Comparison of ENCODE assay signal across 8 cellular contexts in genomic region chr20:62373631-62374179, GRCh38. TPM values are rescaled to one million over a fixed set of nuclear protein-coding genes. Genes with fewer than 3 reads are reported as not detected.
A peak's percentile ranks its signal among the peaks of the same experiment; 100 is the strongest.
DNase-seq lines count a peak whose midpoint lies in the region; ATAC-seq, FAIRE-seq and TF ChIP-seq lines count a peak whose summit lies in the region.
"Not testable (repeated sequence)": the region's sequence is repeated elsewhere in the genome, so short reads cannot be mapped to it uniquely, and the experiment has no call there.
"Had no signal": no experiment of that assay in that cellular context is flagged by ENCODE, and none has a peak within 500 bp of the region (broad histone marks: within the 10 kb centered on the region; RNA-seq: fewer than 3 reads in every experiment).

No MANE protein-coding gene starts in this region.

- TF ChIP-seq EP300 in K562 (IDR thresholded peaks at IDR 0.05; ENCODE audit: low read length); gastroesophageal sphincter (IDR thresholded peaks at IDR 0.05): not testable (repeated sequence)

- not testable (repeated sequence) for H3K9ac ChIP-seq in IMR-90 (ENCODE audit: low read depth, low read length)
- H3K9ac ChIP-seq in K562 (ENCODE audit: insufficient read depth in 1 of 2, low read depth in 2 of 2, low read length in 2 of 2) = peak overlapping the region in 1 of 2 experiments; percentile 45; a peak in 1 of 4 replicates
- H3K9ac ChIP-seq in stomach smooth muscle (ENCODE audit: low read length in 2 of 2) = peak overlapping the region; percentile 29 to 39

- H3K27me3 Mint-ChIP-seq in nephron (ENCODE audit: low read depth) = not testable (repeated sequence)

- not testable (repeated sequence) for H3K9me3 Mint-ChIP-seq in nephron

- not testable (repeated sequence) for H3K56ac ChIP-seq in IMR-90 (ENCODE audit: extremely low read depth, insufficient read depth, low read length)

- H3K18ac ChIP-seq in IMR-90 (ENCODE audit: low read depth, low read length) = not testable (repeated sequence)

- not testable (repeated sequence) for H3K36me3 Mint-ChIP-seq in nephron (ENCODE audit: low read depth)

- H3K4me2 ChIP-seq in IMR-90 (ENCODE audit: low read depth, low read length); K562 (ENCODE audit: insufficient read depth, low read length): not testable (repeated sequence)

- not testable (repeated sequence) for H3K79me2 ChIP-seq in K562 (ENCODE audit: control insufficient read depth, insufficient read depth, low read length)

- not testable (repeated sequence) for H2BK120ac ChIP-seq in IMR-90 (ENCODE audit: low read depth, low read length)

- not testable (repeated sequence) for TF ChIP-seq POLR2A in IMR-90 (IDR thresholded peaks at IDR 0.05; ENCODE audit: low read depth, low read length); K562 (conservative IDR thresholded peaks at IDR 0.05); gastroesophageal sphincter (IDR thresholded peaks at IDR 0.05)

- in situ Hi-C loops in IMR-90 (cut with MboI; ENCODE audit: low sequenced_read_pairs); K562 (cut with MboI): not testable (repeated sequence)

- dilution Hi-C loops in IMR-90 (cut with HindIII; ENCODE audit: low sequenced_read_pairs, unreplicated experiment) = not testable (repeated sequence)

- CTCF ChIA-PET in IMR-90 (lab: Yijun Ruan, JAX) = interaction anchor here (0.9 to 1.8 kb wide), 3 partner anchors 8 to 9 kb away, joined by 3 to 6 read pairs (median 4); no protein-coding TSS in a partner anchor
- CTCF ChIA-PET in K562 (lab: Yijun Ruan, JAX; ENCODE audit: low intra/inter-chr PET ratio) = not testable (repeated sequence)

- H2BK20ac ChIP-seq in IMR-90 (ENCODE audit: low read depth, low read length) = not testable (repeated sequence)

- peaks cover 44% of the 10 kb centered on the region for H3K4me1 ChIP-seq in IMR-90 (ENCODE audit: control insufficient read depth, insufficient read depth, low read length)
- peaks cover 16 to 86% of the 10 kb centered on the region in 2 experiments for H3K4me1 ChIP-seq in K562 (replicated peaks in 1 of 2; ENCODE audit: control insufficient read depth in 2 of 2, insufficient read depth in 2 of 2, low read length in 2 of 2)
- H3K4me1 ChIP-seq in gastroesophageal sphincter = peaks cover 9 to 93% (median 71%) of the 10 kb centered on the region in 3 donors
- peaks cover 93% of the 10 kb centered on the region for H3K4me1 ChIP-seq in stomach smooth muscle (ENCODE audit: control insufficient read depth, insufficient read depth, low read length)

- H3K4me1 Mint-ChIP-seq in nephron = peaks cover 39% of the 10 kb centered on the region

- H4K20me1 ChIP-seq in IMR-90 (ENCODE audit: insufficient read depth, low read length); K562 (replicated peaks; ENCODE audit: control insufficient read depth, insufficient read depth, low read length): not testable (repeated sequence)

- H3K14ac ChIP-seq in IMR-90 (replicated peaks; ENCODE audit: low read depth, low read length) = not testable (repeated sequence)

- H2BK15ac ChIP-seq in IMR-90 (ENCODE audit: low read depth, low read length) = not testable (repeated sequence)

- peak overlapping the region; percentile 52; the same call in 1 of the 2 replicates for H3K4ac ChIP-seq in IMR-90 (ENCODE audit: low read depth, low read length)

- not testable (repeated sequence) for H3K9me3 ChIP-seq in IMR-90 (ENCODE audit: control insufficient read depth, insufficient read depth, low read length); K562 (replicated peaks; ENCODE audit: control insufficient read depth, insufficient read depth, low read depth, low read length); gastroesophageal sphincter; stomach smooth muscle (ENCODE audit: control insufficient read depth in 2 of 2, low read length in 2 of 2)

- not testable (repeated sequence) for TF ChIP-seq CTCF in IMR-90 (conservative IDR thresholded peaks at IDR 0.05; ENCODE audit: low read depth, low read length); K562 (IDR thresholded peaks at IDR 0.05 in 2 of 3, conservative IDR thresholded peaks at IDR 0.05 in 1 of 3; ENCODE audit: insufficient read depth in 2 of 3, low read depth in 1 of 3, low read length in 3 of 3); gastroesophageal sphincter (IDR thresholded peaks at IDR 0.05); nephron (IDR thresholded peaks at IDR 0.05; ENCODE audit: unreplicated experiment in 3 of 3)

- H3K4me3 ChIP-seq in IMR-90 (ENCODE audit: insufficient read depth, low read depth, low read length); K562; gastroesophageal sphincter; stomach smooth muscle (ENCODE audit: low read length in 2 of 2): not testable (repeated sequence)

- H3K27me3 ChIP-seq in IMR-90 (ENCODE audit: control insufficient read depth, insufficient read depth, low read length); K562 (ENCODE audit: control insufficient read depth in 2 of 2, insufficient read depth in 2 of 2, low read length in 2 of 2); gastroesophageal sphincter; stomach smooth muscle (ENCODE audit: control insufficient read depth in 1 of 2, insufficient read depth in 2 of 2, low read length in 2 of 2): not testable (repeated sequence)

- BruUV-seq in IMR-90 (replicated peaks; lab: Mats Ljungman, UMichigan); K562 (replicated peaks; lab: Mats Ljungman, UMichigan): not testable (repeated sequence)

- ATAC-seq in IMR-90 (ENCODE audit: low read depth); K562; gastroesophageal sphincter: not testable (repeated sequence)

- H2BK5ac ChIP-seq in IMR-90 (ENCODE audit: low read depth, low read length, poor library complexity, severe bottlenecking) = not testable (repeated sequence)

- WGBS in IMR-90 (ENCODE audit: extremely low coverage in 2 of 2, insufficient read length in 1 of 2), 2 experiments = 86% methylated on average over 15 of the region's 40 CpGs; no CpG with 5 or more reads in 1 of the 2 experiments
- 82% methylated on average over 20 of the region's 40 CpGs for WGBS in K562 (ENCODE audit: insufficient coverage, low coverage, missing lambda C conversion rate)
- WGBS in gastroesophageal sphincter (ENCODE audit: low coverage in 1 of 2), 2 donors = no CpG with 5 or more reads among the region's 40 CpGs

- peak overlapping the region; percentile 87 to 92 (median 89) for H3K27ac Mint-ChIP-seq in nephron

- peaks cover 13% of the 10 kb centered on the region; the same call in 1 of the 2 replicates for H3K9me1 ChIP-seq in IMR-90 (ENCODE audit: insufficient read depth, low read length)
- H3K9me1 ChIP-seq in K562 (ENCODE audit: control insufficient read depth, insufficient read depth, low read length) = not testable (repeated sequence)

- 0 out of 2 replicates have a peak overlapping the region, but pooled peaks have one; percentile 8 for H2AK5ac ChIP-seq in IMR-90 (ENCODE audit: low read depth, low read length)

- not testable (repeated sequence) for H3K36me3 ChIP-seq in IMR-90 (ENCODE audit: control insufficient read depth, insufficient read depth, low read length); K562 (ENCODE audit: control insufficient read depth, insufficient read depth, low read length); gastroesophageal sphincter; stomach smooth muscle (ENCODE audit: control insufficient read depth in 2 of 2, insufficient read depth in 2 of 2, low read length in 2 of 2)

- not testable (repeated sequence) for H4K8ac ChIP-seq in IMR-90 (ENCODE audit: low read depth in 2 of 2, low read length in 2 of 2)

- intact Hi-C loops in IMR-90 (cut with micrococcal nuclease) = loop anchor here (2.0 kb wide), 1 partner anchor 71 kb away; the partner anchor contains the start of gene ADRM1
- intact Hi-C loops in K562 (cut with micrococcal nuclease) = not testable (repeated sequence)

- POLR2A ChIA-PET in IMR-90 (lab: Charles Lee; ENCODE audit: unreplicated experiment) = not testable (repeated sequence)
- POLR2A ChIA-PET in K562 (lab: Yijun Ruan, JAX) = interaction anchor here (0.6 kb wide), 1 partner anchor 33 kb away, joined by 3 read pairs; the partner anchor contains the start of gene CABLES2

- not testable (repeated sequence) for H3K79me1 ChIP-seq in IMR-90 (ENCODE audit: low read depth in 1 of 2, low read length in 2 of 2)

- H4K91ac ChIP-seq in IMR-90 (ENCODE audit: insufficient read depth, low read depth, low read length) = not testable (repeated sequence)

- H2AK9ac ChIP-seq in IMR-90 (replicated peaks; ENCODE audit: low read depth, low read length, poor library complexity) = peak overlapping the region; percentile 82

- not testable (repeated sequence) for H3K23ac ChIP-seq in IMR-90 (ENCODE audit: low read depth, low read length)

- TF ChIP-seq RAD21 in IMR-90 (IDR thresholded peaks at IDR 0.05; ENCODE audit: low read length); K562 (CRISPR knock-in tag; conservative IDR thresholded peaks at IDR 0.05 in 1 of 2, IDR thresholded peaks at IDR 0.05 in 1 of 2): not testable (repeated sequence)

- H4K5ac ChIP-seq in IMR-90 (ENCODE audit: low read depth, low read length) = not testable (repeated sequence)

- H2AFZ ChIP-seq in IMR-90 (replicated peaks; ENCODE audit: low read length, poor library complexity) = peak overlapping the region; percentile 14
- not testable (repeated sequence) for H2AFZ ChIP-seq in K562 (ENCODE audit: low read depth, low read length)

- FAIRE-seq in K562 (lab: Jason Lieb, UNC) = not testable (repeated sequence)

- H3K27ac ChIP-seq in IMR-90 (ENCODE audit: insufficient read depth, low read length); K562 (ENCODE audit: extremely low read depth, low read depth, low read length): not testable (repeated sequence)
- H3K27ac ChIP-seq in gastroesophageal sphincter = peak overlapping the region; percentile 46 to 90 (median 84)
- peak overlapping the region; percentile 99 for H3K27ac ChIP-seq in stomach smooth muscle (ENCODE audit: low read length)

- H3K4me3 Mint-ChIP-seq in nephron = not testable (repeated sequence)

- DNase-seq in IMR-90; K562 (ENCODE audit: extremely low read depth in 1 of 4, low spot score in 3 of 4): not testable (repeated sequence)

RNA-seq across cellular contexts. Expression of gene LAMA5, which starts 6.6 kb away (rescaled TPM):
- 0.56 and 0.90 TPM in 2 replicates for total RNA-seq in IMR-90 (2012; rRNA removed)
- polyA plus RNA-seq in IMR-90 (2012; rRNA removed) = 7.3 and 11.4 TPM in 2 replicates
- 15.0 and 17.8 TPM in 2 replicates for polyA plus RNA-seq in IMR-90 (2012; cell fraction: cytosol; rRNA removed)
- 27.9 and 77.8 TPM in 2 replicates for polyA plus RNA-seq in IMR-90 (2012; cell fraction: nucleus; rRNA removed; ENCODE audit: low replicate concordance)
- 218 and 612 TPM in 2 replicates for total RNA-seq in K562 (2011; cell fraction: chromatin; rRNA removed; ENCODE audit: low replicate concordance)
- total RNA-seq in K562 (2011; cell fraction: nucleolus; rRNA removed) = 256 and 378 TPM in 2 replicates
- 206 and 238 TPM in 2 replicates for total RNA-seq in K562 (2011; cell fraction: nucleoplasm; rRNA removed)
- total RNA-seq in K562 (2014; rRNA removed) = 26.4 and 38.3 TPM in 2 replicates
- total RNA-seq in K562 (2014; rRNA removed; fragmentation: Illumina TruSeq; extraction: Trizol) = 2.2 and 3.2 TPM in 2 replicates
- 11.3 and 11.7 TPM in 2 replicates for total RNA-seq in K562 (2015; rRNA removed; fragmentation: Illumina TruSeq; extraction: Trizol)
- total RNA-seq in K562 (2021) = 86.4 and 101 TPM in 2 replicates
- polyA plus RNA-seq in K562 (2011; rRNA removed) = 4.4 and 10.0 TPM in 2 replicates
- 3.9 and 11.1 TPM in 2 replicates for polyA plus RNA-seq in K562 (2011; cell fraction: cytosol; rRNA removed)
- polyA plus RNA-seq in K562 (2011; cell fraction: nucleus; rRNA removed) = 130 and 166 TPM in 2 replicates
- polyA plus RNA-seq in K562 (2012) = 49.7 and 63.1 TPM in 2 replicates
- 7.8 and 20.0 TPM in 2 replicates for polyA plus RNA-seq in K562 (2014; fragmentation: Illumina TruSeq; extraction: Trizol)
- under 1 TPM; 0.31 to 0.48 TPM for polyA plus RNA-seq in K562 (2014; fragmentation: Nextera tagmentation; extraction: Ambion mirVana)
- polyA plus RNA-seq in K562 (2014; rRNA removed) = 60.2 and 67.3 TPM in 2 replicates
- 1.5 and 1.9 TPM in 2 replicates for polyA minus RNA-seq in K562 (2011; rRNA and poly(A)+ RNA removed)
- polyA minus RNA-seq in K562 (2011; cell fraction: cytosol; rRNA and poly(A)+ RNA removed) = 11.0 and 21.3 TPM in 2 replicates
- 33.7 and 42.1 TPM in 2 replicates for polyA minus RNA-seq in K562 (2011; cell fraction: nucleus; rRNA and poly(A)+ RNA removed)
- 100 to 1,000 TPM in 3 of 4 donors, 10 to 100 TPM in 1; 58.6 to 259 (median 172) TPM for total RNA-seq in gastroesophageal sphincter

RNA-seq across cellular contexts. Expression of gene RPS21, which starts 13.2 kb away (rescaled TPM):
- total RNA-seq in IMR-90 (2012; rRNA removed) = 2,710 and 3,846 TPM in 2 replicates
- polyA plus RNA-seq in IMR-90 (2012; rRNA removed) = 4,298 and 4,766 TPM in 2 replicates
- 31,826 and 47,741 TPM in 2 replicates for polyA plus RNA-seq in IMR-90 (2012; cell fraction: cytosol; rRNA removed)
- polyA plus RNA-seq in IMR-90 (2012; cell fraction: nucleus; rRNA removed; ENCODE audit: low replicate concordance) = 3,277 and 3,813 TPM in 2 replicates
- 256 and 439 TPM in 2 replicates for total RNA-seq in K562 (2011; cell fraction: chromatin; rRNA removed; ENCODE audit: low replicate concordance)
- 1,390 and 1,394 TPM in 2 replicates for total RNA-seq in K562 (2011; cell fraction: nucleolus; rRNA removed)
- 1,168 and 2,200 TPM in 2 replicates for total RNA-seq in K562 (2011; cell fraction: nucleoplasm; rRNA removed)
- 1,801 and 2,504 TPM in 2 replicates for total RNA-seq in K562 (2014; rRNA removed)
- 1,196 and 1,380 TPM in 2 replicates for total RNA-seq in K562 (2014; rRNA removed; fragmentation: Illumina TruSeq; extraction: Trizol)
- 1,567 and 1,716 TPM in 2 replicates for total RNA-seq in K562 (2015; rRNA removed; fragmentation: Illumina TruSeq; extraction: Trizol)
- total RNA-seq in K562 (2021) = 3,091 and 3,491 TPM in 2 replicates
- polyA plus RNA-seq in K562 (2011; rRNA removed) = 5,647 and 7,256 TPM in 2 replicates
- polyA plus RNA-seq in K562 (2011; cell fraction: cytosol; rRNA removed) = 8,200 and 10,658 TPM in 2 replicates
- 3,206 and 5,803 TPM in 2 replicates for polyA plus RNA-seq in K562 (2011; cell fraction: nucleus; rRNA removed)
- 4,519 and 5,994 TPM in 2 replicates for polyA plus RNA-seq in K562 (2012)
- polyA plus RNA-seq in K562 (2014; fragmentation: Illumina TruSeq; extraction: Trizol) = 1,908 and 2,386 TPM in 2 replicates
- polyA plus RNA-seq in K562 (2014; fragmentation: Nextera tagmentation; extraction: Ambion mirVana) = 1,000 to 10,000 TPM; 3,588 to 3,968 TPM
- 3,958 and 4,439 TPM in 2 replicates for polyA plus RNA-seq in K562 (2014; rRNA removed)
- polyA minus RNA-seq in K562 (2011; rRNA and poly(A)+ RNA removed) = 1,429 and 1,744 TPM in 2 replicates
- 755 and 891 TPM in 2 replicates for polyA minus RNA-seq in K562 (2011; cell fraction: cytosol; rRNA and poly(A)+ RNA removed)
- 430 and 792 TPM in 2 replicates for polyA minus RNA-seq in K562 (2011; cell fraction: nucleus; rRNA and poly(A)+ RNA removed)
- total RNA-seq in gastroesophageal sphincter = 1,000 to 10,000 TPM in 3 of 4 donors, 100 to 1,000 TPM in 1; 383 to 2,881 (median 2,372) TPM

RNA-seq across cellular contexts. Expression of gene CABLES2, which starts 33.4 kb away (rescaled TPM):
- total RNA-seq in IMR-90 (2012; rRNA removed) (1.1 and 1.4 TPM in 2 replicates), K562 (2014; rRNA removed) (1.2 and 2.0 TPM in 2 replicates), K562 (2014; rRNA removed; fragmentation: Illumina TruSeq; extraction: Trizol) (0.93 and 1.3 TPM in 2 replicates), K562 (2015; rRNA removed; fragmentation: Illumina TruSeq; extraction: Trizol) (1.4 and 1.6 TPM in 2 replicates), K562 (2021) (3.7 and 4.2 TPM in 2 replicates), gastroesophageal sphincter (1 to 10 TPM; 2.7 to 9.8 (median 3.8) TPM)
- polyA plus RNA-seq in IMR-90 (2012; rRNA removed) (5.1 TPM in 2 replicates), K562 (2011; rRNA removed) (2.2 and 2.5 TPM in 2 replicates), K562 (2014; fragmentation: Illumina TruSeq; extraction: Trizol) (2.7 and 3.2 TPM in 2 replicates), K562 (2014; fragmentation: Nextera tagmentation; extraction: Ambion mirVana) (under 1 TPM; 0.46 to 0.72 TPM), K562 (2014; rRNA removed) (2.1 and 2.2 TPM in 2 replicates)
- polyA plus RNA-seq in IMR-90 (2012; cell fraction: cytosol; rRNA removed) = 3.6 and 4.4 TPM in 2 replicates
- 6.7 and 6.8 TPM in 2 replicates for polyA plus RNA-seq in IMR-90 (2012; cell fraction: nucleus; rRNA removed; ENCODE audit: low replicate concordance)
- 3.6 and 7.1 TPM in 2 replicates for total RNA-seq in K562 (2011; cell fraction: chromatin; rRNA removed; ENCODE audit: low replicate concordance)
- 3.0 and 3.3 TPM in 2 replicates for total RNA-seq in K562 (2011; cell fraction: nucleolus; rRNA removed)
- 2.5 and 3.0 TPM in 2 replicates for total RNA-seq in K562 (2011; cell fraction: nucleoplasm; rRNA removed)
- polyA plus RNA-seq in K562 (2011; cell fraction: cytosol; rRNA removed) = 2.6 and 3.8 TPM in 2 replicates
- polyA plus RNA-seq in K562 (2011; cell fraction: nucleus; rRNA removed) = 5.3 and 9.0 TPM in 2 replicates
- polyA plus RNA-seq in K562 (2012) = 3.9 and 7.7 TPM in 2 replicates
- polyA minus RNA-seq in K562 (2011; rRNA and poly(A)+ RNA removed) = 1.1 and 1.7 TPM in 2 replicates
- 5.1 and 5.4 TPM in 2 replicates for polyA minus RNA-seq in K562 (2011; cell fraction: cytosol; rRNA and poly(A)+ RNA removed)
- 1.6 and 1.7 TPM in 2 replicates for polyA minus RNA-seq in K562 (2011; cell fraction: nucleus; rRNA and poly(A)+ RNA removed)

RNA-seq across cellular contexts. Expression of gene RBBP8NL, which starts 53.6 kb away (rescaled TPM):
- total RNA-seq in IMR-90 (2012; rRNA removed) = not detected in 2 replicates
- not detected in 2 replicates for polyA plus RNA-seq in IMR-90 (2012; rRNA removed)
- not detected in 2 replicates for polyA plus RNA-seq in IMR-90 (2012; cell fraction: cytosol; rRNA removed)
- not detected in 2 replicates for polyA plus RNA-seq in IMR-90 (2012; cell fraction: nucleus; rRNA removed; ENCODE audit: low replicate concordance)
- not detected in 2 replicates for total RNA-seq in K562 (2011; cell fraction: chromatin; rRNA removed; ENCODE audit: low replicate concordance)
- not detected in 2 replicates for total RNA-seq in K562 (2011; cell fraction: nucleolus; rRNA removed)
- total RNA-seq in K562 (2011; cell fraction: nucleoplasm; rRNA removed) = not detected in 2 replicates
- total RNA-seq in K562 (2014; rRNA removed) = not detected in 2 replicates
- not detected in 2 replicates for total RNA-seq in K562 (2014; rRNA removed; fragmentation: Illumina TruSeq; extraction: Trizol)
- not detected in 2 replicates for total RNA-seq in K562 (2015; rRNA removed; fragmentation: Illumina TruSeq; extraction: Trizol)
- total RNA-seq in K562 (2021) = not detected in 2 replicates
- not detected in 2 replicates for polyA plus RNA-seq in K562 (2011; rRNA removed)
- 0.04 TPM in 1 of 2 replicates, not detected in the other for polyA plus RNA-seq in K562 (2011; cell fraction: cytosol; rRNA removed)
- 0.09 TPM in 1 of 2 replicates, not detected in the other for polyA plus RNA-seq in K562 (2011; cell fraction: nucleus; rRNA removed)
- not detected in 2 replicates for polyA plus RNA-seq in K562 (2012)
- polyA plus RNA-seq in K562 (2014; fragmentation: Illumina TruSeq; extraction: Trizol) = not detected in 2 replicates
- not detected for polyA plus RNA-seq in K562 (2014; fragmentation: Nextera tagmentation; extraction: Ambion mirVana)
- not detected in 2 replicates for polyA plus RNA-seq in K562 (2014; rRNA removed)
- polyA minus RNA-seq in K562 (2011; rRNA and poly(A)+ RNA removed) = not detected in 2 replicates
- polyA minus RNA-seq in K562 (2011; cell fraction: cytosol; rRNA and poly(A)+ RNA removed) = not detected in 2 replicates
- polyA minus RNA-seq in K562 (2011; cell fraction: nucleus; rRNA and poly(A)+ RNA removed) = not detected in 2 replicates
- total RNA-seq in gastroesophageal sphincter = under 1 TPM in 1 of 4 donors, not detected in 3; 0.20 TPM
- total RNA-seq: CD8-positive, alpha-beta T cell; G401; Right ventricle myocardium superior had no signal
